24 cellular contexts compared by ENCODE assay signal in genomic region chr2:11636593-11637295, GRCh38. TPM values are rescaled to one million over a fixed set of nuclear protein-coding genes. Genes with fewer than 3 reads are reported as not detected.
"Had no signal": no experiment of that assay in that cellular context is flagged by ENCODE, and none has a peak within 500 bp of the region (broad histone marks: within the 10 kb centered on the region; RNA-seq: fewer than 3 reads in every experiment).

No MANE protein-coding gene starts in this region.

- H3K9me3 Mint-ChIP-seq: naive B cell, neural crest cell had no signal

- DNase-seq: cortex of kidney; dorsolateral prefrontal cortex; effector CD8-positive, alpha-beta T cell; heart left ventricle; hippocampal formation; kidney glomerular epithelial cell; mesendoderm; naive B cell; nucleus accumbens; psoas muscle; retina; right lobe of liver; stimulated activated CD4-positive, alpha-beta T cell treated with anti-CD3 and anti-CD28 coated beads, Interleukin-12 subunit alpha, Interleukin-12 subunit beta, amount 100 ng/mL, for 4 hours; stimulated activated naive CD4-positive, alpha-beta T cell treated with Interleukin-2 at 50 U/mL for 16 hours; tibial artery had no signal

- H2AFZ ChIP-seq: parathyroid adenoma had no signal

- H3K4me3 ChIP-seq: dorsolateral prefrontal cortex, heart left ventricle, psoas muscle, right lobe of liver, skin epidermis, tibial artery, upper lobe of left lung, vagina had no signal

- H3K4me1 Mint-ChIP-seq: naive B cell, neural crest cell had no signal

- H3K4me3 Mint-ChIP-seq: naive B cell, neural crest cell had no signal

- H3K27me3 ChIP-seq: dorsolateral prefrontal cortex, heart left ventricle, right lobe of liver, upper lobe of left lung, vagina had no signal

- ATAC-seq: heart left ventricle, psoas muscle had no signal

- H3K4me1 ChIP-seq: heart left ventricle, parathyroid adenoma, psoas muscle, right lobe of liver, tibial artery, upper lobe of left lung, vagina had no signal

- H3K79me2 ChIP-seq: parathyroid adenoma had no signal

- H3K36me3 Mint-ChIP-seq: naive B cell had no signal

- H3K27ac ChIP-seq: dorsolateral prefrontal cortex, heart left ventricle, parathyroid adenoma, psoas muscle, right lobe of liver, skin epidermis, tibial artery, upper lobe of left lung, vagina had no signal

- H3K9me3 ChIP-seq: heart left ventricle, psoas muscle, right lobe of liver, tibial artery, upper lobe of left lung, vagina had no signal

- H3K36me3 ChIP-seq: upper lobe of left lung had no signal

RNA-seq across cellular contexts. Expression of gene NTSR2, which starts 33.3 kb away (rescaled TPM):
- total RNA-seq: glomerular endothelial cell, liver, lung microvascular endothelial cell, neural crest cell, right lobe of liver, upper lobe of left lung, vagina had no signal
- polyA plus RNA-seq: esophagus, liver had no signal
